ENCODE assay signal across 12 cellular contexts in the genomic region with DNA sequence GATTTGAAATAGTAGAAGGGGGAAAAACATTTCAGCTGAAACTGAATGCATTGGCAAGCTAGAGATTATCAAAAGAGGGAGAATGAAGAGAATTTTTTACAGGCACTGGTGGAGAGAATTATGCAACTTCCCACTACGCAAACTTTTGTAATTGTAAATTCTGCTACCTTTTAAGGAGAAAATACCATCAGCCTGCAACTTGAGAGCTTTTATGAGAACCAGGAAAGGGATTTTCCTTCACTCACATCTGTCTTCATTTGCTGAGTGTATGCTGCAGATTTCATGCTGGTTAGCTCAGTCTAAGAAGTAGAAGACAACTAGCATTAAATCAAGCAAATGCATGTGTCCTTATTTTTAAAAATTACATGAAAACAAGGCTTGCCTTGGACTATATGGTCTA. TPM values are rescaled to one million over a fixed set of nuclear protein-coding genes. Genes with fewer than 3 reads are reported as not detected.
DNase-seq lines count a peak whose midpoint lies in the region; ATAC-seq and TF ChIP-seq lines count a peak whose summit lies in the region.
"Had no signal": no experiment of that assay in that cellular context is flagged by ENCODE, and none has a peak within 500 bp of the region (broad histone marks: within the 10 kb centered on the region; RNA-seq: fewer than 3 reads in every experiment).

No MANE protein-coding gene starts in this region.

- H3K36me3 ChIP-seq in subcutaneous abdominal adipose tissue (ENCODE audit: control insufficient read depth in 5 of 5, insufficient read depth in 5 of 5, low read length in 5 of 5) (no peaks in the 10 kb centered on the region), H7 (replicated peaks; ENCODE audit: control insufficient read depth, insufficient read depth, low read length) (no peaks in the 10 kb centered on the region)

- H3K4me3 Mint-ChIP-seq in chondrocyte (ENCODE audit: unreplicated experiment) = peak overlapping the region; percentile 6

- H3K9ac ChIP-seq in subcutaneous abdominal adipose tissue (ENCODE audit: low read length in 5 of 5) = peak overlapping the region in 1 of 5 donors; percentile 4

- no peaks in the 10 kb centered on the region for H3K36me3 Mint-ChIP-seq in chondrocyte (ENCODE audit: low read depth)

- H3K4me1 Mint-ChIP-seq in chondrocyte (ENCODE audit: low read depth) = peaks cover 30% of the 10 kb centered on the region

- peak; percentile 87 for DNase-seq in HFF-Myc (ENCODE audit: extremely low read depth, low read depth)
- DNase-seq in chondrocyte (ENCODE audit: low spot score) = no peak
- peak; percentile 15 for DNase-seq in left kidney (ENCODE audit: low read depth, low spot score)
- no peak for DNase-seq in NCI-H1417 (lab: John Stamatoyannopoulos, UW)
- DNase-seq in H7 = no peak
- DNase-seq: activated CD4-positive, CD25-positive, alpha-beta regulatory T cell; activated gamma-delta T cell; stimulated activated CD4-positive, alpha-beta T cell treated with anti-CD3 and anti-CD28 coated beads, Interleukin-4, amount 100 ng/mL, for 24 hours had no signal

- peaks cover 2% of the 10 kb centered on the region for H3K9me3 Mint-ChIP-seq in chondrocyte (ENCODE audit: low read depth)

- H3K9me3 ChIP-seq in subcutaneous abdominal adipose tissue (ENCODE audit: control insufficient read depth in 5 of 5, low read length in 5 of 5) = no peaks in the 10 kb centered on the region

- TF ChIP-seq CTCF in HFF-Myc (IDR thresholded peaks at IDR 0.05; ENCODE audit: low read depth, low read length, missing control alignments) (no peak), chondrocyte (IDR thresholded peaks at IDR 0.05) (no peak)

- H3K4me1 ChIP-seq in subcutaneous abdominal adipose tissue (ENCODE audit: control insufficient read depth in 5 of 5, insufficient read depth in 5 of 5, low read length in 5 of 5) = peaks cover 0 to 24% (median 14%) of the 10 kb centered on the region in 5 donors

- H3K27ac Mint-ChIP-seq in chondrocyte (ENCODE audit: unreplicated experiment) = peak overlapping the region; percentile 81

- H3K27me3 ChIP-seq in subcutaneous abdominal adipose tissue (ENCODE audit: control insufficient read depth in 5 of 5, insufficient read depth in 4 of 5, low read length in 5 of 5) (no peaks in the 10 kb centered on the region), H7 (ENCODE audit: control insufficient read depth, insufficient read depth, low read length) (no peaks in the 10 kb centered on the region)

- no peak for ATAC-seq in GM21390 (IDR thresholded peaks at IDR 0.05; ENCODE audit: unreplicated experiment)
- ATAC-seq in GM21381 (IDR thresholded peaks at IDR 0.05; ENCODE audit: unreplicated experiment) = no peak

- no peaks in the 10 kb centered on the region for H3K27me3 Mint-ChIP-seq in chondrocyte (ENCODE audit: low read depth)

- H3K4me3 ChIP-seq in HFF-Myc (replicated peaks; ENCODE audit: low read depth, low read length) = no peak overlapping the region
- H3K4me3 ChIP-seq in subcutaneous abdominal adipose tissue (ENCODE audit: low read depth in 1 of 5, low read length in 5 of 5) = peak overlapping the region in 2 of 5 donors; percentile 35 to 45
- H3K4me3 ChIP-seq in H7 (ENCODE audit: insufficient read depth, low read depth, low read length) = no peak overlapping the region

- peak overlapping the region; percentile 32 for H3K27ac ChIP-seq in subcutaneous abdominal adipose tissue (ENCODE audit: low read depth, low read length)
- H3K27ac ChIP-seq: epithelial cell of prostate had no signal

RNA-seq across cellular contexts. Expression of a gene that starts 43.7 kb away (rescaled TPM):
- 27.2 to 91.2 TPM (median 29.7 TPM) in 3 replicates for total RNA-seq in chondrocyte
- total RNA-seq in H7 (2014; rRNA removed; shearing (Covaris generic)) = 17.6 and 21.1 TPM in 2 replicates

Comparison
In these comparisons a context has a peak if more than half of its experiments do, and no peak if none do; other contexts are left out.
1. DNase-seq: peak in HFF-Myc (single experiment) and left kidney (single experiment); none in chondrocyte (single experiment), NCI-H1417 (0 of 3) and H7 (single experiment).